ENCODE assay signal across 10 cellular contexts in genomic region chr13:110726726-110727125, GRCh38. TPM values are rescaled to one million over a fixed set of nuclear protein-coding genes. Genes with fewer than 3 reads are reported as not detected.
DNase-seq lines count a peak whose midpoint lies in the region; ATAC-seq, FAIRE-seq and TF ChIP-seq lines count a peak whose summit lies in the region.
"Had no signal": no experiment of that assay in that cellular context is flagged by ENCODE, and none has a peak within 500 bp of the region (broad histone marks: within the 10 kb centered on the region; RNA-seq: fewer than 3 reads in every experiment).

No MANE protein-coding gene starts in this region.

- peak; percentile 88 for ATAC-seq in GM12878
- ATAC-seq in stimulated activated memory B cell treated with anti-CD40 and anti-IgM and Interleukin-4, amounts not matched to agents 10 μg/mL and 1 μg/mL and 100 μg/mL, for 72 hours: peak; percentile 87
- ATAC-seq in GM19397 (IDR thresholded peaks at IDR 0.05; ENCODE audit: unreplicated experiment): no peak
- ATAC-seq in HG03139 (IDR thresholded peaks at IDR 0.05; ENCODE audit: unreplicated experiment): no peak

- 34% methylated on average over 9 of the region's 9 CpGs for WGBS in GM12878 (ENCODE audit: insufficient coverage, insufficient replicate concordance, low lambda C conversion rate, missing lambda C conversion rate)

- in situ Hi-C loops in GM12878 (cut with MboI) (no loop called here), GM13977 (cut with MboI; ENCODE audit: low pct_unique_long_range_greater_than_20kb, low sequenced_read_pairs, unreplicated experiment) (no loop called here)

- no peaks in the 10 kb centered on the region for H3K9me3 Mint-ChIP-seq in stimulated activated memory B cell treated with anti-CD40 and anti-IgM and Interleukin-4, amounts not matched to agents 10 μg/mL and 1 μg/mL and 100 μg/mL, for 72 hours

- H3K27ac Mint-ChIP-seq in stimulated activated memory B cell treated with anti-CD40 and anti-IgM and Interleukin-4, amounts not matched to agents 10 μg/mL and 1 μg/mL and 100 μg/mL, for 72 hours: peak overlapping the region; percentile 89

- no peaks in the 10 kb centered on the region; a peak in 1 of 3 replicates for H3K36me3 ChIP-seq in HEK293 (ENCODE audit: control insufficient read depth in 2 of 2, insufficient read depth in 1 of 2, low read length in 2 of 2)
- no peaks in the 10 kb centered on the region for H3K36me3 ChIP-seq in GM12878 (ENCODE audit: control insufficient read depth in 2 of 2, insufficient read depth in 2 of 2, low read length in 1 of 2)

- intact Hi-C loops in GM12878 (cut with micrococcal nuclease; ENCODE audit: unreplicated experiment): no loop called here

- peak overlapping the region; percentile 56 for H2AFZ ChIP-seq in GM12878 (ENCODE audit: control insufficient read depth, low read depth, low read length)

- CTCF ChIA-PET in HEK293 (lab: Yijun Ruan, JAX) (no interaction called here), GM12878 (lab: Yijun Ruan, JAX) (no interaction called here)

- H3K4me1 Mint-ChIP-seq in stimulated activated memory B cell treated with anti-CD40 and anti-IgM and Interleukin-4, amounts not matched to agents 10 μg/mL and 1 μg/mL and 100 μg/mL, for 72 hours: peaks cover 39% of the 10 kb centered on the region

- no peaks in the 10 kb centered on the region for H3K9me3 ChIP-seq in HEK293 (ENCODE audit: control insufficient read depth, insufficient read depth, low read depth, low read length)
- no peaks in the 10 kb centered on the region for H3K9me3 ChIP-seq in GM12878 (replicated peaks; ENCODE audit: control insufficient read depth, insufficient read depth, low read length)

- FAIRE-seq in GM12878 (lab: Jason Lieb, UNC): peak; percentile 78
- FAIRE-seq: RCC 7860 had no signal

- RAD21 ChIA-PET in GM12878 (lab: Charles Lee; ENCODE audit: unreplicated experiment): no interaction called here

- H3K27me3 Mint-ChIP-seq in stimulated activated memory B cell treated with anti-CD40 and anti-IgM and Interleukin-4, amounts not matched to agents 10 μg/mL and 1 μg/mL and 100 μg/mL, for 72 hours: no peaks in the 10 kb centered on the region

- H4K20me1 ChIP-seq in GM12878 (ENCODE audit: control insufficient read depth, insufficient read depth): no peaks in the 10 kb centered on the region

- peak overlapping the region; percentile 77 for H3K4me2 ChIP-seq in GM12878 (ENCODE audit: control insufficient read depth, insufficient read depth)

- no peaks in the 10 kb centered on the region for H3K36me3 Mint-ChIP-seq in stimulated activated memory B cell treated with anti-CD40 and anti-IgM and Interleukin-4, amounts not matched to agents 10 μg/mL and 1 μg/mL and 100 μg/mL, for 72 hours

- SMC1A ChIA-PET in GM12878 (lab: Charles Lee; ENCODE audit: uncharacterized antibody, unreplicated experiment): no interaction called here

- POLR2A ChIA-PET in HEK293 (lab: Yijun Ruan, JAX) (no interaction called here), GM12878 (lab: Charles Lee) (no interaction called here)

- H3K27ac ChIP-seq in HEK293 (ENCODE audit: extremely low read depth, low read depth, low read length) (no peak overlapping the region), GM12878 (ENCODE audit: control insufficient read depth, insufficient read depth) (peak overlapping the region; percentile 53)

- no peaks in the 10 kb centered on the region for H3K27me3 ChIP-seq in GM12878 (replicated peaks in 1 of 2; ENCODE audit: control insufficient read depth in 2 of 2, insufficient read depth in 2 of 2, low read length in 1 of 2)

- DNase-seq in SKM-1 treated with dmso at 0.1 percent for 144 hours (lab: John Stamatoyannopoulos, UW; ENCODE audit: unreplicated experiment) (peak; percentile 31), GM12878 (ENCODE audit: low read depth, low spot score) (no peak), GM13977 (ENCODE audit: low spot score) (no peak), H4 (ENCODE audit: low spot score) (no peak)
- DNase-seq: mesendoderm had no signal

- no peak for TF ChIP-seq CTCF in HEK293 (tag by site-specific recombination; IDR thresholded peaks at IDR 0.05)
- no peak for TF ChIP-seq CTCF in GM12878 (IDR thresholded peaks at IDR 0.05 in 2 of 3, conservative IDR thresholded peaks at IDR 0.05 in 1 of 3; ENCODE audit: control insufficient read depth in 2 of 3, extremely low read depth in 1 of 3, insufficient read depth in 1 of 3, low read depth in 3 of 3, low read length in 3 of 3)
- no peak for TF ChIP-seq CTCF in GM13977 (IDR thresholded peaks at IDR 0.05; ENCODE audit: extremely low read depth, insufficient read depth, missing control alignments)

- no peak for TF ChIP-seq EP300 in GM12878 (IDR thresholded peaks at IDR 0.05; ENCODE audit: borderline replicate concordance in 1 of 2, control insufficient read depth in 1 of 2, low read depth in 2 of 2, low read length in 2 of 2)

- H3K4me1 ChIP-seq in HEK293 (ENCODE audit: control insufficient read depth, insufficient read depth, low read length) (no peaks in the 10 kb centered on the region), GM12878 (ENCODE audit: control insufficient read depth, insufficient read depth, low read length) (peaks cover 7% of the 10 kb centered on the region; the same call in 1 of the 2 replicates)

- no peak; the same call in 1 of the 2 replicates for TF ChIP-seq POLR2A in GM12878 (IDR thresholded peaks at IDR 0.05; ENCODE audit: low read depth, low read length)

- BruUV-seq in GM12878 (replicated peaks; lab: Mats Ljungman, UMichigan): TSS peak; percentile 72

- H3K4me3 ChIP-seq in HEK293 (ENCODE audit: low read depth, low read length) (no peak overlapping the region), GM12878 (no peak overlapping the region)

- H3K4me3 Mint-ChIP-seq in stimulated activated memory B cell treated with anti-CD40 and anti-IgM and Interleukin-4, amounts not matched to agents 10 μg/mL and 1 μg/mL and 100 μg/mL, for 72 hours: peak overlapping the region; percentile 58

- TF ChIP-seq RAD21 in GM12878 (IDR thresholded peaks at IDR 0.05; ENCODE audit: insufficient read depth, low read depth, low read length): no peak

- H3K9ac ChIP-seq in GM12878 (ENCODE audit: control insufficient read depth, insufficient read depth, low read length): no peak overlapping the region; the same call in 1 of the 2 replicates

- H3K79me2 ChIP-seq in GM12878 (ENCODE audit: control insufficient read depth, insufficient read depth, low read length): no peaks in the 10 kb centered on the region

TF ChIP-seq in HEK293, 187 proteins besides CTCF, POLR2A, EP300 and RAD21:
- TF ChIP-seq ZFP37 (tag by site-specific recombination; IDR thresholded peaks at IDR 0.05): no peak
- 0 out of 2 replicates have a peak, but pooled peaks have one; percentile 17 for TF ChIP-seq ZNF341 (tag by site-specific recombination; IDR thresholded peaks at IDR 0.05; ENCODE audit: low read depth)

TF ChIP-seq in GM12878, 131 proteins besides CTCF, POLR2A, EP300 and RAD21 (continues in another document):
- TF ChIP-seq YY1 (IDR thresholded peaks at IDR 0.05; ENCODE audit: low read depth, low read length): peak; percentile 48; the same call in 1 of the 2 replicates
- peak; percentile 54; the same call in 1 of the 2 replicates for TF ChIP-seq TCF12 (IDR thresholded peaks at IDR 0.05; ENCODE audit: low read depth, low read length)
- no peak for TF ChIP-seq PAX8 (IDR thresholded peaks at IDR 0.05)
- TF ChIP-seq EZH2 (IDR thresholded peaks at IDR 0.05; ENCODE audit: borderline replicate concordance, control insufficient read depth, low read depth, low read length): no peak

RNA-seq across cellular contexts. Expression of gene ING1, which starts 13.2 kb away (rescaled TPM):
- total RNA-seq in GM12878 (2013; cell fraction: nucleolus; rRNA removed): 13.0 and 15.9 TPM in 2 replicates
- total RNA-seq in GM12878 (2014; rRNA removed): 14.7 and 15.3 TPM in 2 replicates
- total RNA-seq in GM12878 (2014; rRNA removed; fragmentation: Illumina TruSeq; extraction: Trizol): 7.6 and 8.9 TPM in 2 replicates
- 15.8 and 18.2 TPM in 2 replicates for total RNA-seq in GM12878 (2021)
- 4.8 TPM for polyA plus RNA-seq in GM12878 (2011; ENCODE audit: low read depth)
- polyA plus RNA-seq in GM12878 (2011; rRNA removed): 11.9 and 16.7 TPM in 2 replicates
- 20.7 and 36.0 TPM in 2 replicates for polyA plus RNA-seq in GM12878 (2011; cell fraction: cytosol; rRNA removed)
- 22.1 and 30.6 TPM in 2 replicates for polyA plus RNA-seq in GM12878 (2011; cell fraction: nucleus; rRNA removed)
- 18.4 and 22.4 TPM in 2 replicates for polyA plus RNA-seq in GM12878 (2012)
- 5.4 and 10.0 TPM in 2 replicates for polyA plus RNA-seq in GM12878 (2014; fragmentation: Illumina TruSeq; extraction: Trizol)
- polyA plus RNA-seq in GM12878 (2014; fragmentation: Nextera tagmentation; extraction: Ambion mirVana): 1 to 10 TPM; 1.3 to 3.0 TPM
- polyA plus RNA-seq in GM12878 (2014; rRNA removed): 20.4 and 21.6 TPM in 2 replicates
- 10 to 100 TPM; 11.4 to 15.5 TPM for polyA plus RNA-seq in GM12878 (2016; fragmentation: Nextera tagmentation; extraction: Ambion mirVana)
- polyA minus RNA-seq in GM12878 (2011; rRNA and poly(A)+ RNA removed): 8.8 and 19.7 TPM in 2 replicates
- polyA minus RNA-seq in GM12878 (2011; cell fraction: cytosol; rRNA and poly(A)+ RNA removed): 11.6 and 12.2 TPM in 2 replicates
- polyA minus RNA-seq in GM12878 (2011; cell fraction: nucleus; rRNA and poly(A)+ RNA removed): 6.6 and 16.3 TPM in 2 replicates
- total RNA-seq in H4 (2014; rRNA removed; shearing (Covaris generic)): 4.7 and 8.4 TPM in 2 replicates

RNA-seq across cellular contexts. Expression of gene CARS2, which starts 20.8 kb away (rescaled TPM):
- total RNA-seq in GM12878 (2013; cell fraction: nucleolus; rRNA removed): 150 and 160 TPM in 2 replicates
- total RNA-seq in GM12878 (2014; rRNA removed) (85.6 and 88.3 TPM in 2 replicates), GM12878 (2014; rRNA removed; fragmentation: Illumina TruSeq; extraction: Trizol) (42.4 and 51.1 TPM in 2 replicates), GM12878 (2021) (69.2 and 76.9 TPM in 2 replicates)
- polyA plus RNA-seq in GM12878 (2011; ENCODE audit: low read depth): 54.1 TPM
- polyA plus RNA-seq in GM12878 (2011; rRNA removed) (68.5 and 71.9 TPM in 2 replicates), GM12878 (2014; fragmentation: Illumina TruSeq; extraction: Trizol) (27.5 and 38.6 TPM in 2 replicates), GM12878 (2014; fragmentation: Nextera tagmentation; extraction: Ambion mirVana) (1 to 10 TPM; 4.2 to 9.4 TPM), GM12878 (2014; rRNA removed) (95.1 and 113 TPM in 2 replicates), GM12878 (2016; fragmentation: Nextera tagmentation; extraction: Ambion mirVana) (100 to 1,000 TPM in 1 of 2 experiments, 10 to 100 TPM in 1; 54.6 to 101 TPM)
- 45.3 and 78.9 TPM in 2 replicates for polyA plus RNA-seq in GM12878 (2011; cell fraction: cytosol; rRNA removed)
- polyA plus RNA-seq in GM12878 (2011; cell fraction: nucleus; rRNA removed): 258 and 286 TPM in 2 replicates
- 59.4 and 61.5 TPM in 2 replicates for polyA plus RNA-seq in GM12878 (2012)
- polyA minus RNA-seq in GM12878 (2011; rRNA and poly(A)+ RNA removed): 38.4 and 48.9 TPM in 2 replicates
- 17.2 and 23.9 TPM in 2 replicates for polyA minus RNA-seq in GM12878 (2011; cell fraction: cytosol; rRNA and poly(A)+ RNA removed)
- 47.6 and 80.1 TPM in 2 replicates for polyA minus RNA-seq in GM12878 (2011; cell fraction: nucleus; rRNA and poly(A)+ RNA removed)
- total RNA-seq in H4 (2014; rRNA removed; shearing (Covaris generic)): 24.0 and 28.4 TPM in 2 replicates

Comparison
In these comparisons a context has a peak if more than half of its experiments do, and no peak if none do; other contexts are left out.
1. ATAC-seq: peak in GM12878 (single experiment) and stimulated activated memory B cell treated with anti-CD40 and anti-IgM and Interleukin-4, amounts not matched to agents 10 μg/mL and 1 μg/mL and 100 μg/mL, for 72 hours (single experiment); none in GM19397 (single experiment) and HG03139 (single experiment).
2. Of the 9 proteins assayed by ChIP-seq in both HEK293 and GM12878: peak only in HEK293: none; only in GM12878: ATF2 and YY1; in both: none; in neither: 7.